ENCODE assay signal across 26 cellular contexts in genomic region chr3:89306535-89306934, GRCh38.
"Had no signal": no experiment of that assay in that cellular context is flagged by ENCODE, and none has a peak within 500 bp of the region (broad histone marks: within the 10 kb centered on the region; RNA-seq: fewer than 3 reads in every experiment).

No MANE protein-coding gene starts in this region.

- H3K27me3 ChIP-seq: ascending aorta, brain microvascular endothelial cell, dorsolateral prefrontal cortex had no signal

- H3K9me3 ChIP-seq: ascending aorta had no signal

- H3K4me1 ChIP-seq: ascending aorta had no signal

- DNase-seq: activated CD4-positive, alpha-beta T cell treated with anti-CD3 and anti-CD28 coated beads for 1 hour; activated CD4-positive, alpha-beta T cell treated with anti-CD3 and anti-CD28 coated beads for 4 hours; activated CD4-positive, alpha-beta T cell treated with anti-CD3 and anti-CD28 coated beads, Interleukin-2, amount 10 ng/mL, durations not matched to agents 7 days and 5 days; activated CD4-positive, alpha-beta T cell treated with anti-CD3 and anti-CD28 coated beads, Interleukin-2, amount 50 U/mL, for 4 hours; activated CD8-positive, alpha-beta memory T cell treated with anti-CD3 and anti-CD28 coated beads for 24 hours; activated CD8-positive, alpha-beta T cell treated with anti-CD3 and anti-CD28 coated beads for 36 hours; activated effector memory CD4-positive, alpha-beta T cell treated with Interleukin-2 at 50 U/mL for 16 hours; activated gamma-delta T cell treated with Interleukin-2 at 50 U/mL for 16 hours; activated naive CD4-positive, alpha-beta T cell treated with anti-CD3 and anti-CD28 coated beads for 36 hours; activated naive CD8-positive, alpha-beta T cell treated with anti-CD3 and anti-CD28 coated beads for 36 hours; activated naive CD8-positive, alpha-beta T cell treated with anti-CD3 and anti-CD28 coated beads, Interleukin-2, amount 50 U/mL, for 24 hours; activated T-cell treated with anti-CD3 and anti-CD28 coated beads, Interleukin-2, amount 50 U/mL, for 4 hours; brain microvascular endothelial cell; dorsolateral prefrontal cortex; effector memory CD4-positive, alpha-beta T cell; endodermal cell; foreskin fibroblast; head of caudate nucleus; hippocampal formation; T-helper 2 cell had no signal

- H3K36me3 ChIP-seq: ascending aorta, brain microvascular endothelial cell had no signal

- H3K27ac ChIP-seq: ascending aorta, brain microvascular endothelial cell, coronary artery, dorsolateral prefrontal cortex, VCaP had no signal

- H3K4me3 ChIP-seq: ascending aorta, coronary artery, dorsolateral prefrontal cortex had no signal

- ATAC-seq: activated CD8-positive, alpha-beta T cell treated with anti-CD3 and anti-CD28 coated beads for 36 hours; activated naive CD8-positive, alpha-beta T cell treated with anti-CD3 and anti-CD28 coated beads, Interleukin-2, amount 50 U/mL, for 24 hours; activated T-cell treated with anti-CD3 and anti-CD28 coated beads, Interleukin-2, amount 50 U/mL, for 4 hours; activated T-helper 17 cell treated with anti-CD3 and anti-CD28 coated beads, Interleukin-2, amount 50 U/mL, for 72 hours; esophagus mucosa; WTC11 had no signal
